ENCODE assay signal across 8 cellular contexts in genomic region chr4:39697740-39698423, GRCh38. TPM values are rescaled to one million over a fixed set of nuclear protein-coding genes. Genes with fewer than 3 reads are reported as not detected.
DNase-seq lines count a peak whose midpoint lies in the region; ATAC-seq and TF ChIP-seq lines count a peak whose summit lies in the region.

Gene UBE2K (plus strand): TSS chr4:39698136. CDS start chr4:39698328, 192 bp downstream.

- H3K36me3 Mint-ChIP-seq in CD4-positive, alpha-beta T cell (ENCODE audit: low read depth): peaks cover 29% of the 10 kb centered on the region
- peaks cover 40% of the 10 kb centered on the region for H3K36me3 Mint-ChIP-seq in effector memory CD8-positive, alpha-beta T cell (ENCODE audit: insufficient read depth)

- peak; percentile 78 to 90 (median 84) for DNase-seq in CD4-positive, alpha-beta T cell
- DNase-seq in HPDE6-E6E7 (ENCODE audit: extremely low spot score) (peak; percentile 89), NK-92 (lab: John Stamatoyannopoulos, UW; ENCODE audit: unreplicated experiment) (peak; percentile 9), mesenchymal stem cell (peak; percentile 88)
- DNase-seq in activated CD8-positive, alpha-beta memory T cell treated with anti-CD3 and anti-CD28 coated beads for 4 hours (ENCODE audit: low read depth in 2 of 2): peak; percentile 75 to 80
- DNase-seq in effector memory CD8-positive, alpha-beta T cell: peak; percentile 83 to 90 (median 88)
- peak; percentile 85 for DNase-seq in stimulated activated CD8-positive, alpha-beta memory T cell treated with anti-CD3 and anti-CD28 coated beads, Interleukin-12 subunit alpha, Interleukin-12 subunit beta, amount 100 ng/mL, for 4 hours (ENCODE audit: low read depth)

- H3K4me2 ChIP-seq in mesenchymal stem cell (ENCODE audit: low read length, poor library complexity, severe bottlenecking): peak within 1 kb of the TSS; percentile 86

- WGBS in mesenchymal stem cell: under 1% methylated on average over 69 of the region's 84 CpGs

- POLR2A ChIA-PET in CD4-positive, alpha-beta T cell (lab: Charles Lee): interaction anchor here (0.7 to 1.9 kb wide), 18 partner anchors 11 to 604 kb away, joined by 3 to 27 read pairs (median 4); partner anchors contain the start of genes LIAS, N4BP2, RPL9 and SMIM14

- H2AFZ ChIP-seq in mesenchymal stem cell (ENCODE audit: low read depth, low read length): peak within 1 kb of the TSS; percentile 77

- peak; percentile 83 for ATAC-seq in CD4-positive, alpha-beta T cell (ENCODE audit: poor library complexity)
- ATAC-seq in GM19463 (IDR thresholded peaks at IDR 0.05; ENCODE audit: unreplicated experiment): peak; percentile 95
- ATAC-seq in effector memory CD8-positive, alpha-beta T cell (replicated peaks): peak; percentile 84

- H4K91ac ChIP-seq in mesenchymal stem cell (ENCODE audit: low read length): peak within 1 kb of the TSS; percentile 87

- H3K27me3 ChIP-seq in CD4-positive, alpha-beta T cell (ENCODE audit: control insufficient read depth, insufficient read depth, low read length): no peaks in the 10 kb centered on the region
- no peaks in the 10 kb centered on the region for H3K27me3 ChIP-seq in mesenchymal stem cell (ENCODE audit: control insufficient read depth in 1 of 2, insufficient read depth in 1 of 2, low read length in 2 of 2)

- H2BK12ac ChIP-seq in mesenchymal stem cell (ENCODE audit: low read length in 2 of 2): peak within 1 kb of the TSS in 1 of 2 experiments; percentile 86

- no peaks in the 10 kb centered on the region for H3K9me3 ChIP-seq in CD4-positive, alpha-beta T cell (ENCODE audit: control insufficient read depth, low read length)
- no peaks in the 10 kb centered on the region for H3K9me3 ChIP-seq in mesenchymal stem cell (ENCODE audit: control insufficient read depth, low read length)

- peaks cover 56% of the 10 kb centered on the region for H3K4me1 Mint-ChIP-seq in CD4-positive, alpha-beta T cell (ENCODE audit: low read depth)
- peaks cover 31 to 41% of the 10 kb centered on the region in 2 donors for H3K4me1 Mint-ChIP-seq in effector memory CD8-positive, alpha-beta T cell (ENCODE audit: low read depth in 2 of 2)

- H3K18ac ChIP-seq in mesenchymal stem cell (ENCODE audit: low read depth in 1 of 2, low read length in 2 of 2): peak within 1 kb of the TSS; percentile 97 to 100

- intact Hi-C loops in CD4-positive, alpha-beta T cell (cut with DNase I, micrococcal nuclease): loop anchor here (2.0 to 10.0 kb wide), 8 partner anchors 34 to 1147 kb away; partner anchors contain the start of genes LIAS (in 1 of the 2), RFC1 (in 1 of the 2), RPL9 (in 1 of the 2) and UGDH (in 1 of the 2)

- H3K27ac ChIP-seq in CD4-positive, alpha-beta T cell (ENCODE audit: low read depth, low read length): peak within 1 kb of the TSS; percentile 92
- H3K27ac ChIP-seq in mesenchymal stem cell (ENCODE audit: low read length, poor library complexity, severe bottlenecking): peak within 1 kb of the TSS; percentile 95

- H3K9me3 Mint-ChIP-seq in CD4-positive, alpha-beta T cell: no peaks in the 10 kb centered on the region
- H3K9me3 Mint-ChIP-seq in effector memory CD8-positive, alpha-beta T cell: no peaks in the 10 kb centered on the region

- peak within 1 kb of the TSS; percentile 84 for H2BK120ac ChIP-seq in mesenchymal stem cell (ENCODE audit: low read depth, low read length)

- H3K27me3 Mint-ChIP-seq in CD4-positive, alpha-beta T cell: no peaks in the 10 kb centered on the region
- no peaks in the 10 kb centered on the region for H3K27me3 Mint-ChIP-seq in effector memory CD8-positive, alpha-beta T cell

- peak within 1 kb of the TSS; percentile 89 to 91 for H3K4me3 ChIP-seq in mesenchymal stem cell (ENCODE audit: insufficient read depth in 1 of 2, low read depth in 1 of 2, low read length in 2 of 2)

- H3K14ac ChIP-seq in mesenchymal stem cell (ENCODE audit: low read length in 2 of 2): peak within 1 kb of the TSS; percentile 89 to 100

- peak within 1 kb of the TSS; percentile 94 for H2BK5ac ChIP-seq in mesenchymal stem cell (ENCODE audit: low read depth, low read length, poor library complexity, severe bottlenecking)

- H3K27ac Mint-ChIP-seq in CD4-positive, alpha-beta T cell: peak within 1 kb of the TSS; percentile 91
- H3K27ac Mint-ChIP-seq in effector memory CD8-positive, alpha-beta T cell: peak within 1 kb of the TSS; percentile 98 to 100

- peak within 1 kb of the TSS; percentile 96 for H3K4me3 Mint-ChIP-seq in CD4-positive, alpha-beta T cell
- H3K4me3 Mint-ChIP-seq in effector memory CD8-positive, alpha-beta T cell: peak within 1 kb of the TSS; percentile 94 to 99

- H3K9ac ChIP-seq in mesenchymal stem cell (ENCODE audit: low read length): peak within 1 kb of the TSS; percentile 98

- peak within 1 kb of the TSS in 1 of 2 experiments; percentile 100 for H3K23ac ChIP-seq in mesenchymal stem cell (ENCODE audit: low read length in 2 of 2)

- no peak for TF ChIP-seq CTCF in CD4-positive, alpha-beta T cell (IDR thresholded peaks at IDR 0.05)

- CTCF ChIA-PET in CD4-positive, alpha-beta T cell (lab: Charles Lee): interaction anchor here (0.6 to 1.2 kb wide), 4 partner anchors 17 to 281 kb away, joined by 3 to 4 read pairs (median 3); no protein-coding TSS in a partner anchor

- no peaks in the 10 kb centered on the region for H3K4me1 ChIP-seq in mesenchymal stem cell (ENCODE audit: control insufficient read depth, insufficient read depth, low read depth, low read length)

- H3K4ac ChIP-seq in mesenchymal stem cell (ENCODE audit: low read depth in 1 of 2, low read length in 2 of 2): peak within 1 kb of the TSS; percentile 89 to 97

- no peak within 1 kb of the TSS for H2AK5ac ChIP-seq in mesenchymal stem cell (ENCODE audit: low read length, severe bottlenecking)

- peak within 1 kb of the TSS; percentile 97 for H4K8ac ChIP-seq in mesenchymal stem cell (ENCODE audit: low read length)

- peaks cover 3 to 7% of the 10 kb centered on the region in 2 experiments for H3K36me3 ChIP-seq in mesenchymal stem cell (ENCODE audit: control insufficient read depth in 1 of 2, insufficient read depth in 2 of 2, low read depth in 1 of 2, low read length in 2 of 2)

- H2BK15ac ChIP-seq in mesenchymal stem cell (ENCODE audit: low read depth, poor library complexity, severe bottlenecking): peak within 1 kb of the TSS; percentile 88

- no peaks in the 10 kb centered on the region for H3K79me1 ChIP-seq in mesenchymal stem cell (replicated peaks; ENCODE audit: low read length, poor library complexity, severe bottlenecking)

RNA-seq across cellular contexts. Expression of gene UBE2K, which starts in this region (rescaled TPM):
- total RNA-seq in CD4-positive, alpha-beta T cell: 10 to 100 TPM; 35.9 to 41.3 TPM
- 111 TPM for polyA plus RNA-seq in mesenchymal stem cell (2013, experiment 1 of 2)
- polyA plus RNA-seq in mesenchymal stem cell (2013, experiment 2 of 2): 111 TPM

Comparison
In these comparisons a context has a peak if more than half of its experiments do, and no peak if none do; other contexts are left out.
1. Peak in every context shown above with its lines: DNase-seq, ATAC-seq, H3K4me3 ChIP-seq and H3K27ac ChIP-seq.
2. DNase-seq: peak in every context shown above with its lines; median percentile 89 in HPDE6-E6E7; 88 in effector memory CD8-positive, alpha-beta T cell; 88 in mesenchymal stem cell; 85 in stimulated activated CD8-positive, alpha-beta memory T cell treated with anti-CD3 and anti-CD28 coated beads, Interleukin-12 subunit alpha, Interleukin-12 subunit beta, amount 100 ng/mL, for 4 hours; 84 in CD4-positive, alpha-beta T cell; 78 in activated CD8-positive, alpha-beta memory T cell treated with anti-CD3 and anti-CD28 coated beads for 4 hours; 9 in NK-92.